27 cellular contexts compared by ENCODE assay signal in genomic region chr5:7324919-7325318, GRCh38.
"Had no signal": no experiment of that assay in that cellular context is flagged by ENCODE, and none has a peak within 500 bp of the region (broad histone marks: within the 10 kb centered on the region; RNA-seq: fewer than 3 reads in every experiment).

No MANE protein-coding gene starts in this region.

- H3K9me3 ChIP-seq: colonic mucosa, esophagus muscularis mucosa, esophagus squamous epithelium, gastrocnemius medialis, gastroesophageal sphincter, heart left ventricle, heart right ventricle had no signal

- H3K27me3 ChIP-seq: colonic mucosa, esophagus muscularis mucosa, esophagus squamous epithelium, foreskin keratinocyte, gastrocnemius medialis, gastroesophageal sphincter, heart left ventricle had no signal

- ATAC-seq: effector memory CD8-positive, alpha-beta T cell; esophagus mucosa; foreskin keratinocyte; gastrocnemius medialis; gastroesophageal sphincter; heart left ventricle; heart right ventricle had no signal

- H3K36me3 ChIP-seq: colonic mucosa, esophagus muscularis mucosa, esophagus squamous epithelium, gastrocnemius medialis, gastroesophageal sphincter, heart left ventricle, heart right ventricle had no signal

- DNase-seq: colonic mucosa; dermis blood vessel endothelial cell; dorsolateral prefrontal cortex; effector CD4-positive, alpha-beta T cell; effector CD8-positive, alpha-beta T cell; effector memory CD4-positive, alpha-beta T cell; effector memory CD8-positive, alpha-beta T cell; endodermal cell; erythroblast; esophagus squamous epithelium; foreskin fibroblast; foreskin keratinocyte; foreskin melanocyte; gastrocnemius medialis; glutamatergic neuron; head of caudate nucleus; heart left ventricle; heart right ventricle had no signal

- H3K4me1 ChIP-seq: colonic mucosa, esophagus squamous epithelium, foreskin keratinocyte, gastrocnemius medialis, gastroesophageal sphincter, heart right ventricle had no signal

- FAIRE-seq: colon, endometrium, endothelial cell of umbilical vein, frontal cortex had no signal

- H3K4me3 ChIP-seq: colonic mucosa, coronary artery, dorsolateral prefrontal cortex, esophagus muscularis mucosa, esophagus squamous epithelium, gastrocnemius medialis, gastroesophageal sphincter, heart left ventricle, heart right ventricle had no signal

- H3K27ac ChIP-seq: colonic mucosa, coronary artery, dorsolateral prefrontal cortex, epithelial cell of prostate, esophagus muscularis mucosa, esophagus squamous epithelium, foreskin keratinocyte, gastrocnemius medialis, gastroesophageal sphincter, heart left ventricle, heart right ventricle had no signal
